8 cellular contexts compared by ENCODE assay signal in the genomic region with DNA sequence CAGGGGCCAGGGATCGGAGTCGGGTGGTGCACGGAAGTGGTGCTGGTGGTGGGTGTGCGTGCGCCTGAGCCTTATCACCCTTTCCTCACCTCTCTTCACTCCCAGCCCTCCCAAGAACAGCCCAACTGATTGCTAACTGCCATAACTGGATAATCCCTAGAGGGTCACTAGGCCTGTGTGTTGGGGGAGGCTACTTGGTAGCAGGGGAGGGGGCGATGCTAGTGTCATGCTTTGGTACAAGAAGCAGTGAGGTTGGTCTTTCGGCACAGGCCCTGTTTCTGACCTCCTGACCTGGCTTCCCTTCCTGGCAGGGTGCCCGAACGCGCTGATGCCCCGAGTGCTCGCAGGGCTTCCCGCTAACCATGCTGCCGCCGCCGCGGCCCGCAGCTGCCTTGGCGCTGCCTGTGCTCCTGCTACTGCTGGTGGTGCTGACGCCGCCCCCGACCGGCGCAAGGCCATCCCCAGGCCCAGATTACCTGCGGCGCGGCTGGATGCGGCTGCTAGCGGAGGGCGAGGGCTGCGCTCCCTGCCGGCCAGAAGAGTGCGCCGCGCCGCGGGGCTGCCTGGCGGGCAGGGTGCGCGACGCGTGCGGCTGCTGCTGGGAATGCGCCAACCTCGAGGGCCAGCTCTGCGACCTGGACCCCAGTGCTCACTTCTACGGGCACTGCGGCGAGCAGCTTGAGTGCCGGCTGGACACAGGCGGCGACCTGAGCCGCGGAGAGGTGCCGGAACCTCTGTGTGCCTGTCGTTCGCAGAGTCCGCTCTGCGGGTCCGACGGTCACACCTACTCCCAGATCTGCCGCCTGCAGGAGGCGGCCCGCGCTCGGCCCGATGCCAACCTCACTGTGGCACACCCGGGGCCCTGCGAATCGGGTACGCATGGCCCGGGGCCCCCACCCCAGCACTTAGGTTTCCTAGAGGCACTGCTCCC. TPM values are rescaled to one million over a fixed set of nuclear protein-coding genes. Genes with fewer than 3 reads are reported as not detected.
DNase-seq lines count a peak whose midpoint lies in the region; ATAC-seq and TF ChIP-seq lines count a peak whose summit lies in the region.

No MANE protein-coding gene starts in this region.

- H3K27me3 ChIP-seq in breast epithelium, result no peaks in the 10 kb centered on the region

- TF ChIP-seq CTCF in GM10266 (IDR thresholded peaks at IDR 0.05; ENCODE audit: control insufficient read depth, insufficient read depth, low read depth, missing control alignments), result peak; percentile 86
- TF ChIP-seq CTCF in breast epithelium (IDR thresholded peaks at IDR 0.05), result peak in 2 of 3 donors; percentile 16 to 29

- peaks cover 35% of the 10 kb centered on the region for H3K4me1 Mint-ChIP-seq in T-helper 2 cell treated with Interferon-gamma antibody and Interleukin-4, amounts not matched to agents 5 μg/mL and 100 μg/mL, for 36 hours (ENCODE audit: low read depth)

- no peaks in the 10 kb centered on the region for H3K36me3 ChIP-seq in breast epithelium

- peak overlapping the region; percentile 98 to 99 for H3K27ac ChIP-seq in breast epithelium

- no peak overlapping the region for H3K27ac Mint-ChIP-seq in T-helper 2 cell treated with Interferon-gamma antibody and Interleukin-4, amounts not matched to agents 5 μg/mL and 100 μg/mL, for 36 hours

- peak overlapping the region; percentile 63 for H3K4me3 Mint-ChIP-seq in T-helper 2 cell treated with Interferon-gamma antibody and Interleukin-4, amounts not matched to agents 5 μg/mL and 100 μg/mL, for 36 hours

- in situ Hi-C loops in KBM-7 (cut with MboI; ENCODE audit: low pct_unique_long_range_greater_than_20kb, low sequenced_read_pairs), result no loop called here

- peaks cover 50% of the 10 kb centered on the region for H3K27me3 Mint-ChIP-seq in T-helper 2 cell treated with Interferon-gamma antibody and Interleukin-4, amounts not matched to agents 5 μg/mL and 100 μg/mL, for 36 hours (ENCODE audit: low read depth)

- peaks cover 7 to 11% of the 10 kb centered on the region in 2 donors for H3K4me1 ChIP-seq in breast epithelium

- peaks cover 10% of the 10 kb centered on the region for H3K36me3 Mint-ChIP-seq in T-helper 2 cell treated with Interferon-gamma antibody and Interleukin-4, amounts not matched to agents 5 μg/mL and 100 μg/mL, for 36 hours (ENCODE audit: low read depth)

- no peaks in the 10 kb centered on the region for H3K9me3 ChIP-seq in breast epithelium

- peak overlapping the region; percentile 85 to 93 (median 91) for H3K4me3 ChIP-seq in breast epithelium

- DNase-seq in GM10266 (ENCODE audit: extremely low spot score), result peak; percentile 76
- DNase-seq in KBM-7, result peak; percentile 79
- peak; percentile 52 for DNase-seq in T-helper 2 cell treated with Interferon-gamma antibody and Interleukin-4, amounts not matched to agents 5 μg/mL and 100 μg/mL, for 36 hours (ENCODE audit: low spot score)
- no peak for DNase-seq in breast epithelium (ENCODE audit: low spot score in 2 of 2)
- peak; percentile 76 for DNase-seq in left lobe of liver (ENCODE audit: low spot score)
- DNase-seq in stimulated activated CD4-positive, alpha-beta T cell treated with anti-CD3 and anti-CD28 coated beads, TNF-alpha, amount 100 ng/mL, for 48 hours (ENCODE audit: low read depth in 3 of 3), result peak in 2 of 3 donors; percentile 43 to 50
- DNase-seq in GM19238 (ENCODE audit: insufficient read length, low spot score), result no peak

- intact Hi-C loops in breast epithelium (cut with DNase I; ENCODE audit: low total_unique reads), result no loop called here

- no peaks in the 10 kb centered on the region for H3K9me3 Mint-ChIP-seq in T-helper 2 cell treated with Interferon-gamma antibody and Interleukin-4, amounts not matched to agents 5 μg/mL and 100 μg/mL, for 36 hours

- no peak for TF ChIP-seq POLR2A in breast epithelium (IDR thresholded peaks at IDR 0.05)

- peak; percentile 50 for ATAC-seq in left lobe of liver
- ATAC-seq in HG03039 (IDR thresholded peaks at IDR 0.05; ENCODE audit: unreplicated experiment), result no peak

RNA-seq across cellular contexts. Expression of gene KAZALD1, which starts 0.7 kb away (rescaled TPM):
- total RNA-seq in breast epithelium (1 to 10 TPM; 2.8 to 4.9 (median 4.5) TPM), left lobe of liver (0.78 TPM)

RNA-seq across cellular contexts. Expression of gene SFXN3, which starts 31.5 kb away (rescaled TPM):
- total RNA-seq in breast epithelium (10 to 100 TPM; 63.7 to 90.4 (median 75.7) TPM), left lobe of liver (5.2 TPM)

RNA-seq across cellular contexts. Expression of gene PDZD7, which starts 31.6 kb away (rescaled TPM):
- 1 to 10 TPM in 1 of 3 donors, under 1 TPM in 2; 0.48 to 2.3 (median 0.66) TPM for total RNA-seq in breast epithelium
- 0.13 TPM for total RNA-seq in left lobe of liver

Comparison
In these comparisons a context has a peak if more than half of its experiments do, and no peak if none do; other contexts are left out.
1. DNase-seq: peak in GM10266 (single experiment), KBM-7 (single experiment), T-helper 2 cell treated with Interferon-gamma antibody and Interleukin-4, amounts not matched to agents 5 μg/mL and 100 μg/mL, for 36 hours (single experiment), left lobe of liver (single experiment) and stimulated activated CD4-positive, alpha-beta T cell treated with anti-CD3 and anti-CD28 coated beads, TNF-alpha, amount 100 ng/mL, for 48 hours (2 of 3); none in breast epithelium (0 of 2) and GM19238 (single experiment).
2. RNA of gene SFXN3, which starts 31.5 kb away (total RNA-seq): 63.7 to 90.4 TPM in breast epithelium; 5.2 TPM in left lobe of liver (single experiment); every median in the first group is over 10 times any median in the second.